In genomic region chr10:80471715-80472233, GRCh38 we compare ENCODE assay signal across 8 cellular contexts. TPM values are rescaled to one million over a fixed set of nuclear protein-coding genes. Genes with fewer than 3 reads are reported as not detected.
DNase-seq lines count a peak whose midpoint lies in the region; ATAC-seq and TF ChIP-seq lines count a peak whose summit lies in the region.

No MANE protein-coding gene starts in this region.

- ATAC-seq in GM19452 (IDR thresholded peaks at IDR 0.05; ENCODE audit: unreplicated experiment) (peak; percentile 69), HG03432 (IDR thresholded peaks at IDR 0.05; ENCODE audit: unreplicated experiment) (peak; percentile 65)
- ATAC-seq in activated T-helper 17 cell treated with anti-CD3 and anti-CD28 coated beads, Interleukin-2, amount 50 U/mL, for 72 hours (replicated peaks) = peak; percentile 63

- CTCF ChIA-PET in CD4-positive, alpha-beta memory T cell (lab: Charles Lee; ENCODE audit: partially characterized antibody) = interaction anchor here (0.9 to 20.7 kb wide), 5 partner anchors 14 to 32 kb away, joined by 3 to 516 read pairs (median 74); no protein-coding TSS in a partner anchor

- H3K4me1 Mint-ChIP-seq in CD4-positive, alpha-beta memory T cell = peaks cover 65 to 94% (median 82%) of the 10 kb centered on the region in 4 donors
- H3K4me1 Mint-ChIP-seq in activated T-helper 17 cell treated with anti-CD3 and anti-CD28 coated beads, Interleukin-2, amount 50 U/mL, for 72 hours = peaks cover 46% of the 10 kb centered on the region

- peak overlapping the region; percentile 56 to 97 (median 73) for H3K4me3 Mint-ChIP-seq in CD4-positive, alpha-beta memory T cell
- H3K4me3 Mint-ChIP-seq in activated T-helper 17 cell treated with anti-CD3 and anti-CD28 coated beads, Interleukin-2, amount 50 U/mL, for 72 hours = peak overlapping the region; percentile 91

- no peaks in the 10 kb centered on the region for H3K27me3 ChIP-seq in CD4-positive, alpha-beta memory T cell (ENCODE audit: insufficient read depth, low read length)
- no peaks in the 10 kb centered on the region for H3K27me3 ChIP-seq in prostate gland (replicated peaks; ENCODE audit: insufficient read depth)

- peak in 1 of 5 donors; percentile 64 for DNase-seq in CD4-positive, alpha-beta memory T cell
- DNase-seq in prostate gland (ENCODE audit: low spot score) (no peak), NCI-H1694 treated with DMSO at 0.1 percent for 48 hours (lab: John Stamatoyannopoulos, UW) (no peak), T-helper 9 cell (no peak), inferior parietal cortex (ENCODE audit: extremely low spot score) (no peak)

- peaks cover 22% of the 10 kb centered on the region for H3K36me3 ChIP-seq in CD4-positive, alpha-beta memory T cell (ENCODE audit: insufficient read depth, low read length)
- peaks cover 0 to 4% of the 10 kb centered on the region in 2 donors for H3K36me3 ChIP-seq in prostate gland

- no peaks in the 10 kb centered on the region for H3K27me3 Mint-ChIP-seq in CD4-positive, alpha-beta memory T cell
- H3K27me3 Mint-ChIP-seq in activated T-helper 17 cell treated with anti-CD3 and anti-CD28 coated beads, Interleukin-2, amount 50 U/mL, for 72 hours = no peaks in the 10 kb centered on the region

- H3K9me3 ChIP-seq in CD4-positive, alpha-beta memory T cell (ENCODE audit: control insufficient read depth in 1 of 2, low read length in 2 of 2) = no peaks in the 10 kb centered on the region
- H3K9me3 ChIP-seq in prostate gland = no peaks in the 10 kb centered on the region

- H3K27ac Mint-ChIP-seq in CD4-positive, alpha-beta memory T cell = peak overlapping the region; percentile 88 to 96 (median 94)
- peak overlapping the region; percentile 99 for H3K27ac Mint-ChIP-seq in activated T-helper 17 cell treated with anti-CD3 and anti-CD28 coated beads, Interleukin-2, amount 50 U/mL, for 72 hours

- no peak for TF ChIP-seq CTCF in prostate gland (IDR thresholded peaks at IDR 0.05)

- H3K9me3 Mint-ChIP-seq in CD4-positive, alpha-beta memory T cell = no peaks in the 10 kb centered on the region
- no peaks in the 10 kb centered on the region for H3K9me3 Mint-ChIP-seq in activated T-helper 17 cell treated with anti-CD3 and anti-CD28 coated beads, Interleukin-2, amount 50 U/mL, for 72 hours

- H3K36me3 Mint-ChIP-seq in CD4-positive, alpha-beta memory T cell = peaks cover 38 to 53% of the 10 kb centered on the region in 2 donors
- peaks cover 81% of the 10 kb centered on the region for H3K36me3 Mint-ChIP-seq in activated T-helper 17 cell treated with anti-CD3 and anti-CD28 coated beads, Interleukin-2, amount 50 U/mL, for 72 hours (ENCODE audit: low read depth)

- 60% methylated on average over 4 of the region's 4 CpGs for WGBS in prostate gland

- intact Hi-C loops in CD4-positive, alpha-beta memory T cell (cut with micrococcal nuclease) = loop anchor here (1.0 kb wide), 2 partner anchors 10 to 13 kb away; no protein-coding TSS in a partner anchor
- intact Hi-C loops in prostate gland (cut with DNase I) = no loop called here

- no peak for TF ChIP-seq POLR2A in prostate gland (IDR thresholded peaks at IDR 0.05)

- peak overlapping the region in 1 of 2 donors; percentile 29 for H3K4me3 ChIP-seq in CD4-positive, alpha-beta memory T cell (ENCODE audit: low read length in 2 of 2)
- H3K4me3 ChIP-seq in prostate gland = no peak overlapping the region

- POLR2A ChIA-PET in CD4-positive, alpha-beta memory T cell (lab: Charles Lee; ENCODE audit: partially characterized antibody) = interaction anchor here (21.5 to 31.9 kb wide), 3 partner anchors 16 to 29 kb away, joined by 598 to 906 read pairs (median 713); partner anchors contain the start of gene TSPAN14

- H3K27ac ChIP-seq in CD4-positive, alpha-beta memory T cell (ENCODE audit: low read depth, low read length) = peak overlapping the region; percentile 69
- peak overlapping the region; percentile 49 to 78 for H3K27ac ChIP-seq in prostate gland

- peaks cover 100% of the 10 kb centered on the region for H3K4me1 ChIP-seq in CD4-positive, alpha-beta memory T cell (ENCODE audit: insufficient read depth, low read length)
- H3K4me1 ChIP-seq in prostate gland (replicated peaks) = peaks cover 38% of the 10 kb centered on the region

RNA-seq across cellular contexts. Expression of gene TSPAN14, which starts 17.7 kb away (rescaled TPM):
- total RNA-seq in CD4-positive, alpha-beta memory T cell = 100 to 1,000 TPM; 151 to 153 TPM
- 100 to 1,000 TPM; 148 to 246 TPM for polyA plus RNA-seq in CD4-positive, alpha-beta memory T cell
- total RNA-seq in activated T-helper 17 cell treated with anti-CD3 and anti-CD28 coated beads, Interleukin-2, amount 50 U/mL, for 72 hours = 10 to 100 TPM; 61.9 to 64.5 TPM
- 100 to 1,000 TPM in 1 of 2 donors, 10 to 100 TPM in 1; 69.8 to 103 TPM for total RNA-seq in prostate gland
